In the genomic region with DNA sequence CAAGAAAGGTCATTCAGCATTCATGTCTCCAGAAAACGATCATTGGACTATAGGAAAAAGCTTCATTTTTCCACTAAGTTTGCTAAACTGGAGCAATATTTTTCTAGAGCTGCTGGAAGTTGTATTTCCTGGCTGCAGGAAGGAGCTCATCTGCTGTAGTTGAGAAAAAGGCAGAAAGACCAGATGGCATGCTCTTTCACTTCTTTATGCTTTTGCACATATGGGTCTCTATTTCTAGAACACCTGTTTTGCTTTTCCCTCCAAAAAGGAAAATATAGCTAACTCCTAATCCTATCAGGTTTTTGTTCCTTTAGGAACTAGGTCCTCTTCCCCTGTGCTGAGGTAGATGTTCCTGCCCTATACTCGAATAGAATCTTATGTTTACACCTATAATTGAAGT, we compare ENCODE assay signal across 20 cellular contexts.
"Had no signal": no experiment of that assay in that cellular context is flagged by ENCODE, and none has a peak within 500 bp of the region (broad histone marks: within the 10 kb centered on the region; RNA-seq: fewer than 3 reads in every experiment).

No MANE protein-coding gene starts in this region.

- DNase-seq: effector CD4-positive, alpha-beta T cell; head of caudate nucleus; kidney; natural killer cell; occipital lobe; ovary; posterior cingulate gyrus; retina; right lobe of liver; small intestine; stimulated activated CD4-positive, alpha-beta T cell treated with anti-CD3 and anti-CD28 coated beads, Interleukin-15, amount 100 ng/mL, for 24 hours; stimulated activated CD4-positive, alpha-beta T cell treated with anti-CD3 and anti-CD28 coated beads, Interleukin-4, amount 100 ng/mL, for 1 hour; stimulated activated naive CD4-positive, alpha-beta T cell treated with Interleukin-2 at 50 U/mL for 16 hours; stomach; testis; tibial artery had no signal

- H3K27me3 ChIP-seq: dorsolateral prefrontal cortex, ovary, right lobe of liver, stomach, testis, tibial artery had no signal

- H3K27ac ChIP-seq: ovary, right lobe of liver, stomach, testis, tibial artery had no signal

- H3K4me3 ChIP-seq: dorsolateral prefrontal cortex, lung, ovary, right lobe of liver, stomach, testis, tibial artery had no signal

- H3K36me3 ChIP-seq: ovary, right lobe of liver, stomach, tibial artery had no signal

- H3K4me1 ChIP-seq: right lobe of liver, stomach, testis, tibial artery had no signal

- H3K9me3 ChIP-seq: ovary, right lobe of liver, stomach, testis, tibial artery had no signal

- ATAC-seq: left lobe of liver; natural killer cell; right lobe of liver; stimulated activated effector memory CD8-positive, alpha-beta T cell treated with anti-CD3 and anti-CD28 coated beads, Interleukin-12 subunit alpha, Interleukin-12 subunit beta, amount 100 ng/mL, for 72 hours had no signal
